In genomic region chr1:92291372-92291999, GRCh38 we compare ENCODE assay signal across 8 cellular contexts. TPM values are rescaled to one million over a fixed set of nuclear protein-coding genes. Genes with fewer than 3 reads are reported as not detected.
A peak's percentile ranks its signal among the peaks of the same experiment; 100 is the strongest.
DNase-seq lines count a peak whose midpoint lies in the region; ATAC-seq and TF ChIP-seq lines count a peak whose summit lies in the region.

No MANE protein-coding gene starts in this region.

- H3K36me3 Mint-ChIP-seq in activated T-helper 17 cell treated with anti-CD3 and anti-CD28 coated beads, Interleukin-2, amount 50 U/mL, for 72 hours (ENCODE audit: low read depth), result peaks cover 83% of the 10 kb centered on the region

- H3K27ac ChIP-seq in C4-2B, result no peak overlapping the region
- no peak overlapping the region for H3K27ac ChIP-seq in brain microvascular endothelial cell

- peaks cover 2% of the 10 kb centered on the region for H3K36me3 ChIP-seq in brain microvascular endothelial cell (replicated peaks)

- no peak overlapping the region for H3K4me3 ChIP-seq in brain microvascular endothelial cell (ENCODE audit: low read depth, low read length)

- in situ Hi-C loops in brain microvascular endothelial cell (cut with HindIII; ENCODE audit: low pct_ligation_motif_present, low sequenced_read_pairs), result loop anchor here (10.0 kb wide), 1 partner anchor 297 kb away; no protein-coding TSS in a partner anchor

- TF ChIP-seq CTCF in C4-2B (conservative IDR thresholded peaks at IDR 0.05) (peak; percentile 93), brain microvascular endothelial cell (IDR thresholded peaks at IDR 0.05; ENCODE audit: low read depth, low read length, missing control alignments) (peak; percentile 72)

- intact Hi-C loops in left colon (cut with DNase I, micrococcal nuclease), result loop anchor here in 1 of 2 donors (10.0 kb wide), 1 partner anchor 777 kb away; no protein-coding TSS in a partner anchor

- peak; percentile 74 for ATAC-seq in left colon
- ATAC-seq in HG03442 (IDR thresholded peaks at IDR 0.05; ENCODE audit: unreplicated experiment), result no peak
- ATAC-seq in activated T-helper 17 cell treated with anti-CD3 and anti-CD28 coated beads, Interleukin-2, amount 50 U/mL, for 72 hours (replicated peaks), result no peak

- no peaks in the 10 kb centered on the region for H3K27me3 Mint-ChIP-seq in activated T-helper 17 cell treated with anti-CD3 and anti-CD28 coated beads, Interleukin-2, amount 50 U/mL, for 72 hours

- peak; percentile 29 for DNase-seq in H4 (ENCODE audit: low spot score)
- DNase-seq in NCI-H446 treated with DMSO at 0.1 percent for 48 hours (lab: John Stamatoyannopoulos, UW), result peak; percentile 31
- DNase-seq in brain microvascular endothelial cell, result peak; percentile 53
- no peak for DNase-seq in left colon
- DNase-seq in activated CD4-positive, CD25-positive, alpha-beta regulatory T cell (lab: John Stamatoyannopoulos, UW), result no peak

- H3K4me3 Mint-ChIP-seq in activated T-helper 17 cell treated with anti-CD3 and anti-CD28 coated beads, Interleukin-2, amount 50 U/mL, for 72 hours, result no peak overlapping the region

- no peak overlapping the region for H3K27ac Mint-ChIP-seq in activated T-helper 17 cell treated with anti-CD3 and anti-CD28 coated beads, Interleukin-2, amount 50 U/mL, for 72 hours

- H3K9me3 Mint-ChIP-seq in activated T-helper 17 cell treated with anti-CD3 and anti-CD28 coated beads, Interleukin-2, amount 50 U/mL, for 72 hours, result no peaks in the 10 kb centered on the region

- H3K4me1 Mint-ChIP-seq in activated T-helper 17 cell treated with anti-CD3 and anti-CD28 coated beads, Interleukin-2, amount 50 U/mL, for 72 hours, result peaks cover 11% of the 10 kb centered on the region

- H3K27me3 ChIP-seq in brain microvascular endothelial cell (replicated peaks), result no peaks in the 10 kb centered on the region

RNA-seq across cellular contexts. Expression of gene GLMN, which starts 7.3 kb away (rescaled TPM):
- 7.0 and 10.6 TPM in 2 replicates for total RNA-seq in H4 (2014; rRNA removed; shearing (Covaris generic))
- 1 to 10 TPM; 5.4 TPM for total RNA-seq in left colon
- total RNA-seq in activated T-helper 17 cell treated with anti-CD3 and anti-CD28 coated beads, Interleukin-2, amount 50 U/mL, for 72 hours, result 10 to 100 TPM; 19.7 to 25.8 TPM

RNA-seq across cellular contexts. Expression of gene RPAP2, which starts 7.4 kb away (rescaled TPM):
- total RNA-seq in H4 (2014; rRNA removed; shearing (Covaris generic)), result 11.2 and 19.8 TPM in 2 replicates
- 10 to 100 TPM; 19.7 to 24.2 TPM for total RNA-seq in left colon
- 10 to 100 TPM; 25.6 to 29.0 TPM for total RNA-seq in activated T-helper 17 cell treated with anti-CD3 and anti-CD28 coated beads, Interleukin-2, amount 50 U/mL, for 72 hours

Comparison
In these comparisons a context has a peak if more than half of its experiments do, and no peak if none do; other contexts are left out.
1. DNase-seq: peak in H4 (single experiment), NCI-H446 treated with DMSO at 0.1 percent for 48 hours (single experiment) and brain microvascular endothelial cell (single experiment); none in left colon (0 of 2) and activated CD4-positive, CD25-positive, alpha-beta regulatory T cell (0 of 4).